In the genomic region with DNA sequence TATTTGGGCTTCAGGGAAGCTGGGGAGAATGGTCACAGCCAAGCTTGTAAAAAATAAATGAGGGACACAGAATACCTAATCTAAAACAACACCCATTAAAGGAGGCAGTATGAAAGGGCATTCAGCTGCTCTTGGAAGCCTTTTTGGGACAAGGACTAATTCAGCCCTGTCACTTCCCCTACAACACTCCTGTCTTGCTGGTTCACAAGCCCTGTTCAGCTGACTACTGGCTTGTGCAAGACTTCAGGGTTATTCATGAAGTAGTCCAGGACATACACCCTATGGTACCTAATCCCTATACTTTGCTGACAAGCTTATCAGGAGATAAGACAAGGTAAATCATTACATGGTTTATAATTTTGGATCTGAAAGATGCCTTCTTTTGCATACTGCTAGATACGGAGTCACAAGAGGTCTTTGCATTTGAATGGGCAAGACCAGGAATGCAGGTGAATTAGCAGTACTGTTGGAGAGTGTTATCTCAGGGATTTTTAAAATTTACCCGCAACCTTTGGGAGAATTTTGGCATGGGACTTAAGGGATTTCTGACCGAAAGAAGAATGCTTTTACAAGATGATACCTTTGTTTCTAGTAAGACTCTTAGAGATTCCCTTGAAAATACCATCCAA, we compare ENCODE assay signal across 1 cellular context.
TF ChIP-seq lines count a peak whose summit lies in the region.

No MANE protein-coding gene starts in this region.

TF ChIP-seq in HepG2, 621 proteins besides CTCF, POLR2A, EP300 and RAD21 (continued from another document):
- no peak for TF ChIP-seq MBNL3 (CRISPR knock-in tag; conservative IDR thresholded peaks at IDR 0.05)
- no peak for TF ChIP-seq DMAP1 (CRISPR knock-in tag; IDR thresholded peaks at IDR 0.05)
- no peak for TF ChIP-seq ZNF143 (CRISPR knock-in tag; IDR thresholded peaks at IDR 0.05)
